In the genomic region with DNA sequence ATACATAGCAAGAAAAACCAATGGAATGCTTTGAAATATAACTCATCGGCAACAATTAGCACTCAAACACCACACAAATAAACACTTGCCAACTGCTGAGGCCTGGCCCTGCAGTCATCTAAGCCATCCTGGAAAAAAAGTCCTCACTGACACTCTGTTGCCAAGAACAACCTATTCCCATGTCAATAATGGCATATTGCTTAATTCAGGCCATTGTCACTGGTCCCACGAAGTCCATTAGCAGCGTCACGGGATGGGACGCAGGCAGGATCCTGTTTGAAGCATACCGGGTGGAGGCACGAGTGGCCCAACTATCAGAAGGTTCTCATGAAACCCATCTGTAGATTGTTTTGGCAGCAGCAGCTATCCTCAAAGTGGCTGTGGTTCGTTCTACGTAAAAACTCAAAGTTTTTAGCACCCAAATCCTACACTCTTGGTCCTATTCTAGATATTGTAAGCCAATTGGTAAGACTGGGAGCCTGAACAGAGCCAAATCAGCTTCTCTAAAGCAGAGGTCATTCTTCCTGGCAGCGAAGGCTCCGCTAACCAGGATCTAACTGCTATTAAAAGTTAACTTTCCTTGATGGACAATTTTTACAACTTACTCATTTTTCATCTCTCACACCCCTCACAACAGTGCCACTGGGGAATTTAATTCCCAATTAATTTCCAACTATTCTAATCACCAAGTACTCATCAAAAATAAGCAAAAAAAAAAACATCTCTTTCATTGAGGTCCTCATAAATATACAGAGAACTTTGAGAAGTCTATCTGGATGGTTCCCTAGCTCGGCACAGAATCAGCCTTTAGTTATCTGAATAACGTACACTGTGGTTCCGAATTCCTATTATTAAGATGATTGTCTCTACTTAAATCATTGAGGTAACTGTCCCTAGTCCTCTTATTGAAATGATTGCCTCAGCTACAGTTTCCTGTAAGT, we compare ENCODE assay signal across 32 cellular contexts.
"Had no signal": no experiment of that assay in that cellular context is flagged by ENCODE, and none has a peak within 500 bp of the region (broad histone marks: within the 10 kb centered on the region; RNA-seq: fewer than 3 reads in every experiment).

No MANE protein-coding gene starts in this region.

- H3K27me3 Mint-ChIP-seq: activated CD4-positive, alpha-beta memory T cell treated with anti-CD3 and anti-CD28 coated beads for 36 hours; activated CD4-positive, alpha-beta T cell treated with anti-CD3 and anti-CD28 coated beads, Interleukin-2, amount 10 ng/mL, durations not matched to agents 24 days and 14 days; activated naive CD4-positive, alpha-beta T cell treated with anti-CD3 and anti-CD28 coated beads, Interleukin-2, amount 50 U/mL, for 24 hours; activated naive CD8-positive, alpha-beta T cell treated with anti-CD3 and anti-CD28 coated beads, Interleukin-2, amount 50 U/mL, for 24 hours; activated T-helper 17 cell treated with anti-CD3 and anti-CD28 coated beads, Interleukin-2, amount 50 U/mL, for 72 hours; central memory CD8-positive, alpha-beta T cell; natural killer cell treated with Interleukin-12 subunit alpha and Interleukin-12 subunit beta and Interleukin-15 and Interleukin-18, amount 100 ng/mL, for 72 hours had no signal

- H3K36me3 ChIP-seq: breast epithelium, colonic mucosa had no signal

- H3K4me1 ChIP-seq: breast epithelium, colonic mucosa, left lung, testis, upper lobe of right lung had no signal

- H3K9me3 Mint-ChIP-seq: activated CD4-positive, alpha-beta T cell treated with anti-CD3 and anti-CD28 coated beads, Interleukin-2, amount 10 ng/mL, durations not matched to agents 24 days and 14 days; activated naive CD4-positive, alpha-beta T cell treated with anti-CD3 and anti-CD28 coated beads, Interleukin-2, amount 50 U/mL, for 24 hours; activated naive CD8-positive, alpha-beta T cell treated with anti-CD3 and anti-CD28 coated beads, Interleukin-2, amount 50 U/mL, for 24 hours; natural killer cell treated with Interleukin-12 subunit alpha and Interleukin-12 subunit beta and Interleukin-15 and Interleukin-18, amount 100 ng/mL, for 72 hours; T-helper 1 cell treated with Interleukin-12 subunit alpha and Interleukin-12 subunit beta and Interleukin-4 antibody, amounts not matched to agents 30 μg/mL and 1 μg/mL, for 36 hours had no signal

- H3K9me3 ChIP-seq: breast epithelium, colonic mucosa, heart right ventricle, left lung, SK-N-SH, testis, upper lobe of right lung had no signal

- H3K4me3 ChIP-seq: breast epithelium, colonic mucosa, dorsolateral prefrontal cortex, heart right ventricle, left lung, lung, testis, upper lobe of right lung had no signal

- H3K27me3 ChIP-seq: breast epithelium, colonic mucosa, dorsolateral prefrontal cortex, heart right ventricle, left lung, testis, upper lobe of right lung had no signal

- DNase-seq: activated CD4-positive, alpha-beta memory T cell treated with anti-CD3 and anti-CD28 coated beads for 36 hours; activated CD4-positive, alpha-beta T cell treated with anti-CD3 and anti-CD28 coated beads, Interleukin-2, amount 10 ng/mL, durations not matched to agents 24 days and 14 days; activated CD4-positive, CD25-positive, alpha-beta regulatory T cell treated with anti-CD3 and anti-CD28 coated beads, Interleukin-2, amount 50 U/mL, for 72 hours; activated CD8-positive, alpha-beta memory T cell treated with anti-CD3 and anti-CD28 coated beads, Interleukin-2, amount 50 U/mL, for 4 hours; activated gamma-delta T cell treated with Interleukin-2 at 50 U/mL for 16 hours; activated naive CD8-positive, alpha-beta T cell treated with anti-CD3 and anti-CD28 coated beads, Interleukin-2, amount 50 U/mL, for 24 hours; activated T-cell treated with anti-CD3 and anti-CD28 coated beads, Interleukin-2, amount 50 U/mL, for 1 hour; amygdala; colonic mucosa; dorsolateral prefrontal cortex; effector memory CD4-positive, alpha-beta T cell; erythroblast; foreskin fibroblast; heart right ventricle; kidney glomerular epithelial cell; left lung; mesendoderm; SK-N-SH; stimulated activated CD4-positive, alpha-beta T cell treated with anti-CD3 and anti-CD28 coated beads, Interleukin-15, amount 100 ng/mL, for 24 hours; stimulated activated CD4-positive, alpha-beta T cell treated with anti-CD3 and anti-CD28 coated beads, Interleukin-2, amount 100 ng/mL, for 24 hours; stimulated activated naive CD4-positive, alpha-beta T cell treated with Interleukin-2 at 50 U/mL for 16 hours; SW 1271; T-helper 9 cell; testis; upper lobe of right lung had no signal

- H3K36me3 Mint-ChIP-seq: activated CD4-positive, alpha-beta memory T cell treated with anti-CD3 and anti-CD28 coated beads for 36 hours; natural killer cell treated with Interleukin-12 subunit alpha and Interleukin-12 subunit beta and Interleukin-15 and Interleukin-18, amount 100 ng/mL, for 72 hours had no signal

- ATAC-seq: activated naive CD8-positive, alpha-beta T cell treated with anti-CD3 and anti-CD28 coated beads, Interleukin-2, amount 50 U/mL, for 24 hours; activated T-helper 17 cell treated with anti-CD3 and anti-CD28 coated beads, Interleukin-2, amount 50 U/mL, for 72 hours; heart right ventricle; left lung; natural killer cell treated with Interleukin-12 subunit alpha and Interleukin-12 subunit beta and Interleukin-15 and Interleukin-18, amount 100 ng/mL, for 72 hours; upper lobe of right lung had no signal

- H3K4me3 Mint-ChIP-seq: activated CD4-positive, alpha-beta memory T cell treated with anti-CD3 and anti-CD28 coated beads for 36 hours; activated CD4-positive, alpha-beta T cell treated with anti-CD3 and anti-CD28 coated beads, Interleukin-2, amount 10 ng/mL, durations not matched to agents 24 days and 14 days; activated naive CD4-positive, alpha-beta T cell treated with anti-CD3 and anti-CD28 coated beads, Interleukin-2, amount 50 U/mL, for 24 hours; activated naive CD8-positive, alpha-beta T cell treated with anti-CD3 and anti-CD28 coated beads, Interleukin-2, amount 50 U/mL, for 24 hours; activated T-helper 17 cell treated with anti-CD3 and anti-CD28 coated beads, Interleukin-2, amount 50 U/mL, for 72 hours; central memory CD8-positive, alpha-beta T cell; natural killer cell treated with Interleukin-12 subunit alpha and Interleukin-12 subunit beta and Interleukin-15 and Interleukin-18, amount 100 ng/mL, for 72 hours; T-helper 1 cell treated with Interleukin-12 subunit alpha and Interleukin-12 subunit beta and Interleukin-4 antibody, amounts not matched to agents 30 μg/mL and 1 μg/mL, for 36 hours had no signal

- H3K27ac Mint-ChIP-seq: activated CD4-positive, alpha-beta memory T cell treated with anti-CD3 and anti-CD28 coated beads for 36 hours; activated CD4-positive, alpha-beta T cell treated with anti-CD3 and anti-CD28 coated beads, Interleukin-2, amount 10 ng/mL, durations not matched to agents 24 days and 14 days; activated naive CD4-positive, alpha-beta T cell treated with anti-CD3 and anti-CD28 coated beads, Interleukin-2, amount 50 U/mL, for 24 hours; activated naive CD8-positive, alpha-beta T cell treated with anti-CD3 and anti-CD28 coated beads, Interleukin-2, amount 50 U/mL, for 24 hours; activated T-helper 17 cell treated with anti-CD3 and anti-CD28 coated beads, Interleukin-2, amount 50 U/mL, for 72 hours; natural killer cell treated with Interleukin-12 subunit alpha and Interleukin-12 subunit beta and Interleukin-15 and Interleukin-18, amount 100 ng/mL, for 72 hours; T-helper 1 cell treated with Interleukin-12 subunit alpha and Interleukin-12 subunit beta and Interleukin-4 antibody, amounts not matched to agents 30 μg/mL and 1 μg/mL, for 36 hours had no signal

- H3K4me1 Mint-ChIP-seq: activated CD4-positive, alpha-beta T cell treated with anti-CD3 and anti-CD28 coated beads, Interleukin-2, amount 10 ng/mL, durations not matched to agents 24 days and 14 days; activated naive CD4-positive, alpha-beta T cell treated with anti-CD3 and anti-CD28 coated beads, Interleukin-2, amount 50 U/mL, for 24 hours; activated naive CD8-positive, alpha-beta T cell treated with anti-CD3 and anti-CD28 coated beads, Interleukin-2, amount 50 U/mL, for 24 hours; activated T-helper 17 cell treated with anti-CD3 and anti-CD28 coated beads, Interleukin-2, amount 50 U/mL, for 72 hours; central memory CD8-positive, alpha-beta T cell had no signal

- H3K27ac ChIP-seq: breast epithelium, colonic mucosa, dorsolateral prefrontal cortex, heart right ventricle, left lung, testis, upper lobe of right lung had no signal
